ENCODE assay signal across 10 cellular contexts in genomic region chr11:10076458-10077141, GRCh38.
DNase-seq lines count a peak whose midpoint lies in the region; ATAC-seq lines count a peak whose summit lies in the region.
"Had no signal": no experiment of that assay in that cellular context is flagged by ENCODE, and none has a peak within 500 bp of the region (broad histone marks: within the 10 kb centered on the region; RNA-seq: fewer than 3 reads in every experiment).

No MANE protein-coding gene starts in this region.

- H3K4me3 ChIP-seq in MG63, result no peak overlapping the region
- H3K4me3 ChIP-seq: SJSA1 had no signal

- DNase-seq in D341Med (ENCODE audit: low spot score), result peak; percentile 40
- peak; percentile 73 for DNase-seq in MG63
- peak; percentile 8 for DNase-seq in activated T-cell treated with anti-CD3 and anti-CD28 coated beads for 48 hours (ENCODE audit: low read depth)
- peak; percentile 3 for DNase-seq in hepatic stellate cell (ENCODE audit: low spot score)
- DNase-seq in stimulated activated CD8-positive, alpha-beta memory T cell treated with anti-CD3 and anti-CD28 coated beads, Interleukin-15, amount 100 ng/mL, for 1 hour (ENCODE audit: low read depth), result peak; percentile 4
- no peak for DNase-seq in superior temporal gyrus (ENCODE audit: extremely low spot score)

- ATAC-seq in GM19463 (IDR thresholded peaks at IDR 0.05; ENCODE audit: unreplicated experiment) (peak; percentile 73), GM18870 (IDR thresholded peaks at IDR 0.05; ENCODE audit: unreplicated experiment) (no peak)
- ATAC-seq: naive thymus-derived CD4-positive, alpha-beta T cell had no signal

- peaks cover 14% of the 10 kb centered on the region; the same call in 1 of the 2 replicates for H3K9me3 ChIP-seq in MG63

- H3K27me3 ChIP-seq in MG63, result no peaks in the 10 kb centered on the region
- H3K27me3 ChIP-seq: SJSA1 had no signal

- no peaks in the 10 kb centered on the region for H3K36me3 ChIP-seq in MG63
- H3K36me3 ChIP-seq: SJSA1 had no signal
